13 cellular contexts compared by ENCODE assay signal in genomic region chr2:208294482-208295024, GRCh38. TPM values are rescaled to one million over a fixed set of nuclear protein-coding genes. Genes with fewer than 3 reads are reported as not detected.
A peak's percentile ranks its signal among the peaks of the same experiment; 100 is the strongest.
DNase-seq lines count a peak whose midpoint lies in the region; ATAC-seq and TF ChIP-seq lines count a peak whose summit lies in the region.
"Had no signal": no experiment of that assay in that cellular context is flagged by ENCODE, and none has a peak within 500 bp of the region (broad histone marks: within the 10 kb centered on the region; RNA-seq: fewer than 3 reads in every experiment).

No MANE protein-coding gene starts in this region.

- H3K27me3 Mint-ChIP-seq in activated CD8-positive, alpha-beta T cell treated with anti-CD3 and anti-CD28 coated beads for 36 hours: no peaks in the 10 kb centered on the region
- H3K27me3 Mint-ChIP-seq in activated CD8-positive, alpha-beta T cell treated with anti-CD3 and anti-CD28 coated beads, Interleukin-2, amount 10 ng/mL, durations not matched to agents 7 days and 5 days (ENCODE audit: low read depth): no peaks in the 10 kb centered on the region
- no peaks in the 10 kb centered on the region for H3K27me3 Mint-ChIP-seq in stimulated activated naive B cell treated with anti-CD40 and anti-IgM and Interleukin-4, amounts not matched to agents 10 μg/mL and 1 μg/mL and 100 μg/mL, for 72 hours
- H3K27me3 Mint-ChIP-seq: brain had no signal

- in situ Hi-C loops in HAP-1 (cut with MboI; ENCODE audit: low sequenced_read_pairs): no loop called here

- H3K27me3 ChIP-seq in HAP-1 (ENCODE audit: low read depth): no peaks in the 10 kb centered on the region
- H3K27me3 ChIP-seq: esophagus squamous epithelium had no signal

- H3K4me3 Mint-ChIP-seq in activated CD8-positive, alpha-beta T cell treated with anti-CD3 and anti-CD28 coated beads for 36 hours: no peak overlapping the region
- no peak overlapping the region for H3K4me3 Mint-ChIP-seq in activated CD8-positive, alpha-beta T cell treated with anti-CD3 and anti-CD28 coated beads, Interleukin-2, amount 10 ng/mL, durations not matched to agents 7 days and 5 days
- H3K4me3 Mint-ChIP-seq in stimulated activated naive B cell treated with anti-CD40 and anti-IgM and Interleukin-4, amounts not matched to agents 10 μg/mL and 1 μg/mL and 100 μg/mL, for 72 hours: peak overlapping the region; percentile 15 to 60
- H3K4me3 Mint-ChIP-seq: brain had no signal

- ATAC-seq in activated CD8-positive, alpha-beta T cell treated with anti-CD3 and anti-CD28 coated beads for 36 hours: peak; percentile 61
- ATAC-seq in activated CD8-positive, alpha-beta T cell treated with anti-CD3 and anti-CD28 coated beads, Interleukin-2, amount 10 ng/mL, durations not matched to agents 7 days and 5 days: no peak
- ATAC-seq in GM21786 (IDR thresholded peaks at IDR 0.05; ENCODE audit: unreplicated experiment) (peak; percentile 57), HG03432 (IDR thresholded peaks at IDR 0.05; ENCODE audit: unreplicated experiment) (peak; percentile 81)
- ATAC-seq in stimulated activated naive B cell treated with anti-CD40 and anti-IgM and Interleukin-4, amounts not matched to agents 10 μg/mL and 1 μg/mL and 100 μg/mL, for 72 hours (replicated peaks): peak; percentile 78 to 86
- ATAC-seq: A549 had no signal

- CTCF ChIA-PET in activated CD8-positive, alpha-beta T cell treated with anti-CD3 and anti-CD28 coated beads for 36 hours (lab: Charles Lee): no interaction called here
- CTCF ChIA-PET in activated CD8-positive, alpha-beta T cell treated with anti-CD3 and anti-CD28 coated beads, Interleukin-2, amount 10 ng/mL, durations not matched to agents 7 days and 5 days (lab: Charles Lee): no interaction called here

- POLR2A ChIA-PET in activated CD8-positive, alpha-beta T cell treated with anti-CD3 and anti-CD28 coated beads for 36 hours (lab: Charles Lee): no interaction called here
- POLR2A ChIA-PET in activated CD8-positive, alpha-beta T cell treated with anti-CD3 and anti-CD28 coated beads, Interleukin-2, amount 10 ng/mL, durations not matched to agents 7 days and 5 days (lab: Charles Lee): interaction anchor here (0.9 kb wide), 1 partner anchor 28 kb away, joined by 3 read pairs; the partner anchor contains the start of gene PIKFYVE

- H3K9me3 Mint-ChIP-seq in activated CD8-positive, alpha-beta T cell treated with anti-CD3 and anti-CD28 coated beads for 36 hours: peaks cover 8% of the 10 kb centered on the region
- peaks cover 12% of the 10 kb centered on the region for H3K9me3 Mint-ChIP-seq in activated CD8-positive, alpha-beta T cell treated with anti-CD3 and anti-CD28 coated beads, Interleukin-2, amount 10 ng/mL, durations not matched to agents 7 days and 5 days (ENCODE audit: insufficient read depth)
- H3K9me3 Mint-ChIP-seq in stimulated activated naive B cell treated with anti-CD40 and anti-IgM and Interleukin-4, amounts not matched to agents 10 μg/mL and 1 μg/mL and 100 μg/mL, for 72 hours: peaks cover 5 to 8% of the 10 kb centered on the region in 2 donors

- H3K36me3 ChIP-seq in HAP-1 (replicated peaks): peaks cover 34% of the 10 kb centered on the region

- no peaks in the 10 kb centered on the region; the same call in 1 of the 2 replicates for H3K4me1 ChIP-seq in HAP-1
- H3K4me1 ChIP-seq: A549 had no signal

- H3K4me1 Mint-ChIP-seq in activated CD8-positive, alpha-beta T cell treated with anti-CD3 and anti-CD28 coated beads for 36 hours (ENCODE audit: low read depth): peaks cover 45% of the 10 kb centered on the region
- peaks cover 19% of the 10 kb centered on the region for H3K4me1 Mint-ChIP-seq in activated CD8-positive, alpha-beta T cell treated with anti-CD3 and anti-CD28 coated beads, Interleukin-2, amount 10 ng/mL, durations not matched to agents 7 days and 5 days (ENCODE audit: low read depth)
- peaks cover 20 to 50% of the 10 kb centered on the region in 2 donors for H3K4me1 Mint-ChIP-seq in stimulated activated naive B cell treated with anti-CD40 and anti-IgM and Interleukin-4, amounts not matched to agents 10 μg/mL and 1 μg/mL and 100 μg/mL, for 72 hours
- H3K4me1 Mint-ChIP-seq: brain had no signal

- H3K9me3 ChIP-seq in HAP-1: no peaks in the 10 kb centered on the region
- H3K9me3 ChIP-seq: A549, esophagus squamous epithelium had no signal

- TF ChIP-seq CTCF in activated CD8-positive, alpha-beta T cell treated with anti-CD3 and anti-CD28 coated beads for 36 hours (IDR thresholded peaks at IDR 0.05): no peak

- intact Hi-C loops in activated CD8-positive, alpha-beta T cell treated with anti-CD3 and anti-CD28 coated beads for 36 hours (cut with micrococcal nuclease): no loop called here

- no peak overlapping the region for H3K27ac Mint-ChIP-seq in activated CD8-positive, alpha-beta T cell treated with anti-CD3 and anti-CD28 coated beads for 36 hours
- no peak overlapping the region for H3K27ac Mint-ChIP-seq in activated CD8-positive, alpha-beta T cell treated with anti-CD3 and anti-CD28 coated beads, Interleukin-2, amount 10 ng/mL, durations not matched to agents 7 days and 5 days
- peak overlapping the region; percentile 86 for H3K27ac Mint-ChIP-seq in stimulated activated naive B cell treated with anti-CD40 and anti-IgM and Interleukin-4, amounts not matched to agents 10 μg/mL and 1 μg/mL and 100 μg/mL, for 72 hours
- H3K27ac Mint-ChIP-seq: brain had no signal

- no peak overlapping the region for H3K4me3 ChIP-seq in HAP-1
- H3K4me3 ChIP-seq: A549, esophagus squamous epithelium had no signal

- H3K36me3 Mint-ChIP-seq in activated CD8-positive, alpha-beta T cell treated with anti-CD3 and anti-CD28 coated beads for 36 hours (ENCODE audit: low read depth): peaks cover 47% of the 10 kb centered on the region
- H3K36me3 Mint-ChIP-seq in activated CD8-positive, alpha-beta T cell treated with anti-CD3 and anti-CD28 coated beads, Interleukin-2, amount 10 ng/mL, durations not matched to agents 7 days and 5 days (ENCODE audit: low read depth): peaks cover 71% of the 10 kb centered on the region
- peaks cover 49 to 61% of the 10 kb centered on the region in 2 donors for H3K36me3 Mint-ChIP-seq in stimulated activated naive B cell treated with anti-CD40 and anti-IgM and Interleukin-4, amounts not matched to agents 10 μg/mL and 1 μg/mL and 100 μg/mL, for 72 hours

- DNase-seq in activated CD8-positive, alpha-beta T cell treated with anti-CD3 and anti-CD28 coated beads for 36 hours: no peak
- DNase-seq in activated CD8-positive, alpha-beta T cell treated with anti-CD3 and anti-CD28 coated beads, Interleukin-2, amount 10 ng/mL, durations not matched to agents 7 days and 5 days: no peak
- no peak for DNase-seq in stimulated activated naive B cell treated with anti-CD40 and anti-IgM and Interleukin-4, amounts not matched to agents 10 μg/mL and 1 μg/mL and 100 μg/mL, for 72 hours
- DNase-seq in SHP77 (lab: John Stamatoyannopoulos, UW) (no peak), cerebellar nuclear complex (lab: John Stamatoyannopoulos, UW) (no peak), HAP-1 (ENCODE audit: low spot score in 2 of 2) (no peak)
- DNase-seq: esophagus squamous epithelium, NCI-H1417 treated with DMSO at 0.1 percent for 48 hours, substantia nigra had no signal

RNA-seq across cellular contexts. Expression of gene PIKFYVE, which starts 28.5 kb away (rescaled TPM):
- total RNA-seq in activated CD8-positive, alpha-beta T cell treated with anti-CD3 and anti-CD28 coated beads for 36 hours: 10 to 100 TPM; 16.4 to 16.9 TPM
- 10 to 100 TPM; 27.4 to 29.3 TPM for total RNA-seq in activated CD8-positive, alpha-beta T cell treated with anti-CD3 and anti-CD28 coated beads, Interleukin-2, amount 10 ng/mL, durations not matched to agents 7 days and 5 days

RNA-seq across cellular contexts. Expression of gene IDH1, which starts 39.7 kb away (rescaled TPM):
- 10 to 100 TPM; 19.0 to 19.7 TPM for total RNA-seq in activated CD8-positive, alpha-beta T cell treated with anti-CD3 and anti-CD28 coated beads for 36 hours
- total RNA-seq in activated CD8-positive, alpha-beta T cell treated with anti-CD3 and anti-CD28 coated beads, Interleukin-2, amount 10 ng/mL, durations not matched to agents 7 days and 5 days: 10 to 100 TPM; 29.0 to 29.5 TPM

Comparison
In these comparisons a context has a peak if more than half of its experiments do, and no peak if none do; other contexts are left out.
1. H3K4me3 Mint-ChIP-seq: peak in stimulated activated naive B cell treated with anti-CD40 and anti-IgM and Interleukin-4, amounts not matched to agents 10 μg/mL and 1 μg/mL and 100 μg/mL, for 72 hours (2 of 2); none in activated CD8-positive, alpha-beta T cell treated with anti-CD3 and anti-CD28 coated beads for 36 hours (single experiment) and activated CD8-positive, alpha-beta T cell treated with anti-CD3 and anti-CD28 coated beads, Interleukin-2, amount 10 ng/mL, durations not matched to agents 7 days and 5 days (single experiment).